8 cellular contexts compared by ENCODE assay signal in the genomic region with DNA sequence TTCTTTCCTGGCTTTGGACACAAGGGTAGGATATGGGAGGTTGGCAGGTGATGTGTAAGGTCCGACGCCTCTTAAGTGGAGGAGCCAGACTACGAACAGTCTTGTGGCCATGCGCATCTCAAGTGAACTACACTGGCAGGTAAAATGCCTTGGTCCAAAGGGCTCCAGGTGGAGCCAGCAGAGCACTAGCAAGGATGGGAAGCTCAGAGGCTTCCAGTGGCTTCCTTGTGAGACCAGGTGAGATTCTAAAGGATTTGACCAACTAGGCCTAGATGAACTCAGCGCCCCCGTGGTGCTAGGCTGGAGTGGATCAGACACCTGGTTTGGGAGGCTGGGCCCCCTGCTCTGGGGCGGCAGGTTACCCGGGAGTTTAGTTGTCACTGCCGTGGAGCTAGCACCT. TPM values are rescaled to one million over a fixed set of nuclear protein-coding genes. Genes with fewer than 3 reads are reported as not detected.
DNase-seq lines count a peak whose midpoint lies in the region; ATAC-seq, FAIRE-seq and TF ChIP-seq lines count a peak whose summit lies in the region.

No MANE protein-coding gene starts in this region.

- DNase-seq in heart left ventricle (no peak), left ventricle myocardium superior (no peak), GM12878 (ENCODE audit: low read depth, low spot score) (no peak), memory B cell (ENCODE audit: low spot score in 2 of 2) (no peak), NCI-H526 (lab: John Stamatoyannopoulos, UW) (no peak), MV-4-11 (lab: John Stamatoyannopoulos, UW) (no peak), NOMO-1 treated with dmso at 0.1 percent for 144 hours (lab: John Stamatoyannopoulos, UW; ENCODE audit: unreplicated experiment) (no peak)

- H3K9me3 Mint-ChIP-seq in memory B cell = no peaks in the 10 kb centered on the region

- H3K27ac Mint-ChIP-seq in memory B cell = peak overlapping the region; percentile 99

- no peak for TF ChIP-seq EP300 in GM12878 (IDR thresholded peaks at IDR 0.05; ENCODE audit: borderline replicate concordance in 1 of 2, control insufficient read depth in 1 of 2, low read depth in 2 of 2, low read length in 2 of 2)

- intact Hi-C loops in heart left ventricle (cut with DNase I) (no loop called here), left ventricle myocardium superior (cut with micrococcal nuclease) (no loop called here), GM12878 (cut with micrococcal nuclease; ENCODE audit: unreplicated experiment) (no loop called here)

- peak overlapping the region; percentile 95 for H3K4me3 Mint-ChIP-seq in memory B cell

- H3K9me3 ChIP-seq in heart left ventricle (no peaks in the 10 kb centered on the region), GM12878 (replicated peaks; ENCODE audit: control insufficient read depth, insufficient read depth, low read length) (no peaks in the 10 kb centered on the region)

- H3K36me3 ChIP-seq in heart left ventricle = peaks cover 0 to 33% (median 31%) of the 10 kb centered on the region in 9 donors
- peaks cover 11 to 13% of the 10 kb centered on the region in 2 experiments; a peak in 3 of 4 replicates for H3K36me3 ChIP-seq in GM12878 (ENCODE audit: control insufficient read depth in 2 of 2, insufficient read depth in 2 of 2, low read length in 1 of 2)
- H3K36me3 ChIP-seq in urinary bladder (ENCODE audit: insufficient read depth) = no peaks in the 10 kb centered on the region

- H3K4me1 Mint-ChIP-seq in memory B cell = peaks cover 28% of the 10 kb centered on the region

- H3K4me2 ChIP-seq in GM12878 (ENCODE audit: control insufficient read depth, insufficient read depth) = peak overlapping the region; percentile 97

- no peak for TF ChIP-seq POLR2A in heart left ventricle (IDR thresholded peaks at IDR 0.05)
- TF ChIP-seq POLR2A in GM12878 (IDR thresholded peaks at IDR 0.05; ENCODE audit: low read depth, low read length) = 0 out of 2 replicates have a peak, but pooled peaks have one; percentile 49

- WGBS in heart left ventricle, 4 donors = 61 to 66% (median 63%) methylated on average over 9 of the region's 9 CpGs
- 23% methylated on average over 9 of the region's 9 CpGs for WGBS in GM12878 (ENCODE audit: insufficient coverage, insufficient replicate concordance, low lambda C conversion rate, missing lambda C conversion rate)
- WGBS in urinary bladder = 57% methylated on average over 9 of the region's 9 CpGs

- H3K27me3 ChIP-seq in heart left ventricle (no peaks in the 10 kb centered on the region), GM12878 (replicated peaks in 1 of 2; ENCODE audit: control insufficient read depth in 2 of 2, insufficient read depth in 2 of 2, low read length in 1 of 2) (no peaks in the 10 kb centered on the region)

- H3K27ac ChIP-seq in heart left ventricle (peak overlapping the region in 10 of 12 donors; percentile 85 to 99 (median 97)), GM12878 (ENCODE audit: control insufficient read depth, insufficient read depth) (peak overlapping the region; percentile 88), urinary bladder (ENCODE audit: low read depth) (peak overlapping the region; percentile 90)

- TF ChIP-seq CTCF in heart left ventricle (IDR thresholded peaks at IDR 0.05) (no peak), GM12878 (IDR thresholded peaks at IDR 0.05 in 2 of 3, conservative IDR thresholded peaks at IDR 0.05 in 1 of 3; ENCODE audit: control insufficient read depth in 2 of 3, extremely low read depth in 1 of 3, insufficient read depth in 1 of 3, low read depth in 3 of 3, low read length in 3 of 3) (no peak)

- H3K4me1 ChIP-seq in heart left ventricle (peaks cover 1 to 42% (median 26%) of the 10 kb centered on the region in 12 donors), GM12878 (ENCODE audit: control insufficient read depth, insufficient read depth, low read length) (peaks cover 18% of the 10 kb centered on the region), urinary bladder (ENCODE audit: insufficient read depth) (no peaks in the 10 kb centered on the region)

- H3K79me2 ChIP-seq in GM12878 (ENCODE audit: control insufficient read depth, insufficient read depth, low read length) = peaks cover 53% of the 10 kb centered on the region

- SMC1A ChIA-PET in GM12878 (lab: Charles Lee; ENCODE audit: uncharacterized antibody, unreplicated experiment) = no interaction called here

- TSS peak; percentile 87 for BruUV-seq in GM12878 (replicated peaks; lab: Mats Ljungman, UMichigan)

- FAIRE-seq in GM12878 (lab: Jason Lieb, UNC) = no peak

- RAD21 ChIA-PET in GM12878 (lab: Charles Lee; ENCODE audit: unreplicated experiment) = interaction anchor here (1.4 kb wide), 2 partner anchors 100 to 190 kb away, joined by 4 read pairs; a partner anchor contains a TSS

- no peak for TF ChIP-seq RAD21 in GM12878 (IDR thresholded peaks at IDR 0.05; ENCODE audit: insufficient read depth, low read depth, low read length)

- in situ Hi-C loops in GM12878 (cut with MboI) = no loop called here

- peak overlapping the region; percentile 97 for H3K9ac ChIP-seq in GM12878 (ENCODE audit: control insufficient read depth, insufficient read depth, low read length)

- H2AFZ ChIP-seq in GM12878 (ENCODE audit: control insufficient read depth, low read depth, low read length) = no peak overlapping the region

- H3K27me3 Mint-ChIP-seq in memory B cell = no peaks in the 10 kb centered on the region

- CTCF ChIA-PET in GM12878 (lab: Yijun Ruan, JAX) = interaction anchor here (0.6 to 1.4 kb wide), 3 partner anchors 16 to 187 kb away, joined by 4 to 5 read pairs (median 4); a partner anchor contains a TSS

- H4K20me1 ChIP-seq in GM12878 (ENCODE audit: control insufficient read depth, insufficient read depth) = peaks cover 6% of the 10 kb centered on the region; the same call in 1 of the 2 replicates

- POLR2A ChIA-PET in GM12878 (lab: Charles Lee) = interaction anchor here (0.9 to 3.3 kb wide), 8 partner anchors 9 to 183 kb away, joined by 3 to 25 read pairs (median 7); a partner anchor contains a TSS

- peaks cover 9% of the 10 kb centered on the region for H3K36me3 Mint-ChIP-seq in memory B cell

- peak overlapping the region; percentile 65 to 100 (median 87) for H3K4me3 ChIP-seq in heart left ventricle
- peak overlapping the region; percentile 83 for H3K4me3 ChIP-seq in GM12878
- peak overlapping the region; percentile 68 for H3K4me3 ChIP-seq in urinary bladder (ENCODE audit: low read depth, low read length)

- no peak for ATAC-seq in heart left ventricle
- no peak for ATAC-seq in left ventricle myocardium superior
- no peak for ATAC-seq in GM12878
- ATAC-seq in memory B cell (ENCODE audit: low read depth) = no peak

RNA-seq across cellular contexts. Expression of a gene that starts 1.0 kb away (rescaled TPM):
- total RNA-seq in heart left ventricle = 1,000 to 10,000 TPM in 4 of 9 donors, 100 to 1,000 TPM in 5; 673 to 1,554 (median 968) TPM
- 1,000 to 10,000 TPM; 1,419 to 2,484 TPM for polyA plus RNA-seq in heart left ventricle
- 788 TPM for total RNA-seq in left ventricle myocardium superior
- total RNA-seq in GM12878 (2013; cell fraction: nucleolus; rRNA removed) = 593 and 633 TPM in 2 replicates
- 5,589 and 7,037 TPM in 2 replicates for total RNA-seq in GM12878 (2014; rRNA removed)
- 4,681 and 5,122 TPM in 2 replicates for total RNA-seq in GM12878 (2014; rRNA removed; fragmentation: Illumina TruSeq; extraction: Trizol)
- total RNA-seq in GM12878 (2021) = 6,096 and 6,247 TPM in 2 replicates
- 3,332 TPM for polyA plus RNA-seq in GM12878 (2011; ENCODE audit: low read depth)
- polyA plus RNA-seq in GM12878 (2011; rRNA removed) = 2,202 and 4,066 TPM in 2 replicates
- 9,113 and 10,676 TPM in 2 replicates for polyA plus RNA-seq in GM12878 (2011; cell fraction: cytosol; rRNA removed)
- 4,007 and 4,043 TPM in 2 replicates for polyA plus RNA-seq in GM12878 (2011; cell fraction: nucleus; rRNA removed)
- polyA plus RNA-seq in GM12878 (2012) = 7,298 and 8,934 TPM in 2 replicates
- polyA plus RNA-seq in GM12878 (2014; fragmentation: Illumina TruSeq; extraction: Trizol) = 864 and 3,557 TPM in 2 replicates
- 1,000 to 10,000 TPM; 1,295 to 3,629 TPM for polyA plus RNA-seq in GM12878 (2014; fragmentation: Nextera tagmentation; extraction: Ambion mirVana)
- 7,121 and 7,267 TPM in 2 replicates for polyA plus RNA-seq in GM12878 (2014; rRNA removed)
- polyA plus RNA-seq in GM12878 (2016; fragmentation: Nextera tagmentation; extraction: Ambion mirVana) = 1,000 to 10,000 TPM; 3,107 to 3,800 TPM
- 3,882 and 8,083 TPM in 2 replicates for polyA minus RNA-seq in GM12878 (2011; rRNA and poly(A)+ RNA removed)
- 2,772 and 2,867 TPM in 2 replicates for polyA minus RNA-seq in GM12878 (2011; cell fraction: cytosol; rRNA and poly(A)+ RNA removed)
- polyA minus RNA-seq in GM12878 (2011; cell fraction: nucleus; rRNA and poly(A)+ RNA removed) = 734 and 976 TPM in 2 replicates
- total RNA-seq in urinary bladder = 888 TPM
- 3,347 TPM for polyA plus RNA-seq in urinary bladder

RNA-seq across cellular contexts. Expression of a gene that starts 1.0 kb away (rescaled TPM):
- total RNA-seq in heart left ventricle (not detected), left ventricle myocardium superior (not detected), GM12878 (2014; rRNA removed) (0.16 and 0.17 TPM in 2 replicates), GM12878 (2014; rRNA removed; fragmentation: Illumina TruSeq; extraction: Trizol) (not detected in 2 replicates), GM12878 (2021) (0.32 and 0.56 TPM in 2 replicates), urinary bladder (not detected)
- polyA plus RNA-seq in heart left ventricle (not detected), GM12878 (2011; rRNA removed) (not detected in 2 replicates), GM12878 (2014; fragmentation: Illumina TruSeq; extraction: Trizol) (not detected in 2 replicates), GM12878 (2014; fragmentation: Nextera tagmentation; extraction: Ambion mirVana) (not detected), GM12878 (2014; rRNA removed) (not detected in 2 replicates), GM12878 (2016; fragmentation: Nextera tagmentation; extraction: Ambion mirVana) (not detected), urinary bladder (not detected)
- total RNA-seq in GM12878 (2013; cell fraction: nucleolus; rRNA removed) = not detected in 2 replicates
- polyA plus RNA-seq in GM12878 (2011; ENCODE audit: low read depth) = not detected
- polyA plus RNA-seq in GM12878 (2011; cell fraction: cytosol; rRNA removed) = 0.17 TPM in 1 of 2 replicates, not detected in the other
- 0.21 and 0.39 TPM in 2 replicates for polyA plus RNA-seq in GM12878 (2011; cell fraction: nucleus; rRNA removed)
- polyA plus RNA-seq in GM12878 (2012) = 0.52 TPM in 1 of 2 replicates, not detected in the other
- not detected in 2 replicates for polyA minus RNA-seq in GM12878 (2011; rRNA and poly(A)+ RNA removed)
- not detected in 2 replicates for polyA minus RNA-seq in GM12878 (2011; cell fraction: cytosol; rRNA and poly(A)+ RNA removed)
- 0.57 TPM in 1 of 2 replicates, not detected in the other for polyA minus RNA-seq in GM12878 (2011; cell fraction: nucleus; rRNA and poly(A)+ RNA removed)

RNA-seq across cellular contexts. Expression of a gene that starts 6.2 kb away (rescaled TPM):
- total RNA-seq in heart left ventricle (10 to 100 TPM; 19.3 to 68.7 (median 21.5) TPM), left ventricle myocardium superior (24.4 TPM), GM12878 (2014; rRNA removed) (53.0 and 71.4 TPM in 2 replicates), GM12878 (2014; rRNA removed; fragmentation: Illumina TruSeq; extraction: Trizol) (8.2 and 9.6 TPM in 2 replicates), GM12878 (2021) (64.8 and 66.8 TPM in 2 replicates), urinary bladder (10.9 TPM)
- polyA plus RNA-seq in heart left ventricle (10 to 100 TPM; 57.9 to 59.5 TPM), GM12878 (2011; rRNA removed) (4.6 and 20.9 TPM in 2 replicates), GM12878 (2014; fragmentation: Illumina TruSeq; extraction: Trizol) (5.6 and 21.7 TPM in 2 replicates), GM12878 (2014; fragmentation: Nextera tagmentation; extraction: Ambion mirVana) (1 to 10 TPM; 1.2 to 8.1 TPM), GM12878 (2014; rRNA removed) (46.8 and 65.1 TPM in 2 replicates), GM12878 (2016; fragmentation: Nextera tagmentation; extraction: Ambion mirVana) (100 to 1,000 TPM in 1 of 2 experiments, 10 to 100 TPM in 1; 89.6 to 101 TPM), urinary bladder (50.6 TPM)
- 28.0 and 31.8 TPM in 2 replicates for total RNA-seq in GM12878 (2013; cell fraction: nucleolus; rRNA removed)
- polyA plus RNA-seq in GM12878 (2011; ENCODE audit: low read depth) = 9.8 TPM
- polyA plus RNA-seq in GM12878 (2011; cell fraction: cytosol; rRNA removed) = 39.7 and 48.7 TPM in 2 replicates
- polyA plus RNA-seq in GM12878 (2011; cell fraction: nucleus; rRNA removed) = 111 and 145 TPM in 2 replicates
- 20.6 and 30.3 TPM in 2 replicates for polyA plus RNA-seq in GM12878 (2012)
- 34.5 and 66.7 TPM in 2 replicates for polyA minus RNA-seq in GM12878 (2011; rRNA and poly(A)+ RNA removed)
- polyA minus RNA-seq in GM12878 (2011; cell fraction: cytosol; rRNA and poly(A)+ RNA removed) = 26.2 and 31.5 TPM in 2 replicates
- polyA minus RNA-seq in GM12878 (2011; cell fraction: nucleus; rRNA and poly(A)+ RNA removed) = 26.6 and 42.8 TPM in 2 replicates

RNA-seq across cellular contexts. Expression of a gene that starts 6.3 kb away (rescaled TPM):
- total RNA-seq in heart left ventricle = 1,000 to 10,000 TPM in 2 of 9 donors, 100 to 1,000 TPM in 7; 316 to 1,519 (median 542) TPM
- polyA plus RNA-seq in heart left ventricle = 1,000 to 10,000 TPM in 1 of 2 donors, 100 to 1,000 TPM in 1; 732 to 1,618 TPM
- total RNA-seq in left ventricle myocardium superior = 769 TPM
- total RNA-seq in GM12878 (2013; cell fraction: nucleolus; rRNA removed) = 8.3 and 9.9 TPM in 2 replicates
- total RNA-seq in GM12878 (2014; rRNA removed) = 233 and 275 TPM in 2 replicates
- total RNA-seq in GM12878 (2014; rRNA removed; fragmentation: Illumina TruSeq; extraction: Trizol) = 104 and 109 TPM in 2 replicates
- total RNA-seq in GM12878 (2021) = 149 and 150 TPM in 2 replicates
- polyA plus RNA-seq in GM12878 (2011; ENCODE audit: low read depth) = 70.2 TPM
- polyA plus RNA-seq in GM12878 (2011; rRNA removed) = 29.3 and 52.2 TPM in 2 replicates
- 98.1 and 174 TPM in 2 replicates for polyA plus RNA-seq in GM12878 (2011; cell fraction: cytosol; rRNA removed)
- polyA plus RNA-seq in GM12878 (2011; cell fraction: nucleus; rRNA removed) = 81.2 and 96.7 TPM in 2 replicates
- 129 and 131 TPM in 2 replicates for polyA plus RNA-seq in GM12878 (2012)
- polyA plus RNA-seq in GM12878 (2014; fragmentation: Illumina TruSeq; extraction: Trizol) = 61.0 and 87.2 TPM in 2 replicates
- polyA plus RNA-seq in GM12878 (2014; fragmentation: Nextera tagmentation; extraction: Ambion mirVana) = 100 to 1,000 TPM in 1 of 2 experiments, 10 to 100 TPM in 1; 67.5 to 102 TPM
- 279 and 285 TPM in 2 replicates for polyA plus RNA-seq in GM12878 (2014; rRNA removed)
- 100 to 1,000 TPM; 306 to 319 TPM for polyA plus RNA-seq in GM12878 (2016; fragmentation: Nextera tagmentation; extraction: Ambion mirVana)
- 39.0 and 42.5 TPM in 2 replicates for polyA minus RNA-seq in GM12878 (2011; rRNA and poly(A)+ RNA removed)
- polyA minus RNA-seq in GM12878 (2011; cell fraction: cytosol; rRNA and poly(A)+ RNA removed) = 58.6 and 60.4 TPM in 2 replicates
- polyA minus RNA-seq in GM12878 (2011; cell fraction: nucleus; rRNA and poly(A)+ RNA removed) = 10.2 and 14.0 TPM in 2 replicates
- 71.2 TPM for total RNA-seq in urinary bladder
- 308 TPM for polyA plus RNA-seq in urinary bladder

RNA-seq across cellular contexts. Expression of a gene that starts 11.1 kb away (rescaled TPM):
- total RNA-seq in heart left ventricle (100 to 1,000 TPM; 117 to 279 (median 216) TPM), left ventricle myocardium superior (315 TPM), GM12878 (2014; rRNA removed) (not detected in 2 replicates), GM12878 (2014; rRNA removed; fragmentation: Illumina TruSeq; extraction: Trizol) (not detected in 2 replicates), GM12878 (2021) (not detected in 2 replicates), urinary bladder (1.2 TPM)
- polyA plus RNA-seq in heart left ventricle (100 to 1,000 TPM in 1 of 2 donors, 10 to 100 TPM in 1; 86.5 to 180 TPM), GM12878 (2011; rRNA removed) (not detected in 2 replicates), GM12878 (2014; fragmentation: Illumina TruSeq; extraction: Trizol) (not detected in 2 replicates), GM12878 (2014; fragmentation: Nextera tagmentation; extraction: Ambion mirVana) (under 1 TPM in 1 of 2 experiments, not detected in 1; 0.07 TPM), GM12878 (2014; rRNA removed) (not detected in 2 replicates), GM12878 (2016; fragmentation: Nextera tagmentation; extraction: Ambion mirVana) (under 1 TPM; 0.10 to 0.12 TPM), urinary bladder (not detected)
- not detected in 2 replicates for total RNA-seq in GM12878 (2013; cell fraction: nucleolus; rRNA removed)
- not detected for polyA plus RNA-seq in GM12878 (2011; ENCODE audit: low read depth)
- polyA plus RNA-seq in GM12878 (2011; cell fraction: cytosol; rRNA removed) = not detected in 2 replicates
- polyA plus RNA-seq in GM12878 (2011; cell fraction: nucleus; rRNA removed) = not detected in 2 replicates
- 0.20 and 0.22 TPM in 2 replicates for polyA plus RNA-seq in GM12878 (2012)
- 0.46 TPM in 1 of 2 replicates, not detected in the other for polyA minus RNA-seq in GM12878 (2011; rRNA and poly(A)+ RNA removed)
- not detected in 2 replicates for polyA minus RNA-seq in GM12878 (2011; cell fraction: cytosol; rRNA and poly(A)+ RNA removed)
- polyA minus RNA-seq in GM12878 (2011; cell fraction: nucleus; rRNA and poly(A)+ RNA removed) = not detected in 2 replicates
